13 cellular contexts compared by ENCODE assay signal in the genomic region with DNA sequence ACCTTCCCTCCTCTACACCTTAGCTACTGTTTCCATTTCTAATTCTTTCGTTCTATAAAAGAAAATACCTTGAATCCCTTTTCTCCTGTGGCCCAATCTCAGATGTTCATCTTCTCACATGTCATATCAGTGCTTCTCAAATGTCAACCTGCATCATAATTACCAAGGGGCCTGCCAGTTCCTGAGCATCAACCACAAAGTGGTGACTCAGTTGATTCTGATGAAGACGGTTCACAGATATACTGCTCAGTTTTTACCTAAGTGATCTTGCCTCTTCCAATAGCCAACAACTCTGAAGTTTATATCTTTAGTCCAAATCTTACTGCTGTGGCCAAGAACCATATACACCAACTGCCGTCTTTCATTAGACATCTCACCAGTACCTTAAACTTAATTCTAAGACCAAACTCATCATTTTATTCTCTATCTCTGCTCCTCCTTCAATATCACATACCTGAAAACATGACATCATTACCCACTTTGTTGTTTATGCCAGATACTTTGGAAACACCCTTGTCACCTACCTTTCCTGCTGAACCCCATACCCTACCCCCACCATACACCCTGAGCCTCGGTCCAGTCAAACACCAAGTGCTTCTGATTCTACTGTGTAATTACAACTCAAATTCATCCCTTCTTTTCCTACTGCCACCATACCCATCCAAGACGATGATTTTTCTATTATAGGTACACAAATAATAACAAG.
DNase-seq lines count a peak whose midpoint lies in the region; ATAC-seq, FAIRE-seq and TF ChIP-seq lines count a peak whose summit lies in the region.
"Had no signal": no experiment of that assay in that cellular context is flagged by ENCODE, and none has a peak within 500 bp of the region (broad histone marks: within the 10 kb centered on the region; RNA-seq: fewer than 3 reads in every experiment).

No MANE protein-coding gene starts in this region.

- FAIRE-seq in HepG2 (lab: Jason Lieb, UNC) (no peak), astrocyte (lab: Jason Lieb, UNC) (no peak)
- FAIRE-seq: H54 had no signal

- TF ChIP-seq EP300 in HepG2 (IDR thresholded peaks at IDR 0.05; ENCODE audit: low read depth in 2 of 2, low read length in 2 of 2) (no peak), HepG2 (CRISPR knock-in tag; IDR thresholded peaks at IDR 0.05; ENCODE audit: borderline replicate concordance) (no peak)

- H3K4me1 Mint-ChIP-seq in T-helper 1 cell treated with Interleukin-12 subunit alpha and Interleukin-12 subunit beta and Interleukin-4 antibody, amounts not matched to agents 30 μg/mL and 1 μg/mL, for 36 hours (ENCODE audit: low read depth): peaks cover 32% of the 10 kb centered on the region
- peaks cover 4% of the 10 kb centered on the region for H3K4me1 Mint-ChIP-seq in astrocyte (ENCODE audit: low read depth, unreplicated experiment)
- H3K4me1 Mint-ChIP-seq in stimulated activated memory B cell treated with anti-CD40 and anti-IgM and Interleukin-4, amounts not matched to agents 10 μg/mL and 1 μg/mL and 100 μg/mL, for 72 hours: peaks cover 67% of the 10 kb centered on the region

- peak overlapping the region; percentile 52 for H3K4me3 Mint-ChIP-seq in T-helper 1 cell treated with Interleukin-12 subunit alpha and Interleukin-12 subunit beta and Interleukin-4 antibody, amounts not matched to agents 30 μg/mL and 1 μg/mL, for 36 hours
- no peak overlapping the region for H3K4me3 Mint-ChIP-seq in astrocyte (ENCODE audit: unreplicated experiment)
- H3K4me3 Mint-ChIP-seq in stimulated activated memory B cell treated with anti-CD40 and anti-IgM and Interleukin-4, amounts not matched to agents 10 μg/mL and 1 μg/mL and 100 μg/mL, for 72 hours: peak overlapping the region; percentile 66
- H3K4me3 Mint-ChIP-seq: WTC11 had no signal

- CTCF ChIA-PET in HepG2 (lab: Yijun Ruan, JAX; ENCODE audit: low intra/inter-chr PET ratio, low total read pairs): no interaction called here

- H3K9me3 Mint-ChIP-seq in T-helper 1 cell treated with Interleukin-12 subunit alpha and Interleukin-12 subunit beta and Interleukin-4 antibody, amounts not matched to agents 30 μg/mL and 1 μg/mL, for 36 hours: no peaks in the 10 kb centered on the region
- no peaks in the 10 kb centered on the region for H3K9me3 Mint-ChIP-seq in astrocyte (ENCODE audit: unreplicated experiment)
- H3K9me3 Mint-ChIP-seq in stimulated activated memory B cell treated with anti-CD40 and anti-IgM and Interleukin-4, amounts not matched to agents 10 μg/mL and 1 μg/mL and 100 μg/mL, for 72 hours: peaks cover 18% of the 10 kb centered on the region

- intact Hi-C loops in HepG2 (cut with micrococcal nuclease; ENCODE audit: unreplicated experiment) (no loop called here), right lobe of liver (cut with DNase I) (no loop called here), Right ventricle myocardium inferior (cut with DNase I) (no loop called here)

- no peak overlapping the region for H3K9ac ChIP-seq in HepG2 (ENCODE audit: insufficient read depth, low read depth, low read length)
- no peak overlapping the region for H3K9ac ChIP-seq in astrocyte (ENCODE audit: low read length)

- POLR2A ChIA-PET in HepG2 (lab: Yijun Ruan, JAX): no interaction called here

- H3K36me3 Mint-ChIP-seq in T-helper 1 cell treated with Interleukin-12 subunit alpha and Interleukin-12 subunit beta and Interleukin-4 antibody, amounts not matched to agents 30 μg/mL and 1 μg/mL, for 36 hours (ENCODE audit: low read depth): peaks cover 17% of the 10 kb centered on the region
- peaks cover 3% of the 10 kb centered on the region for H3K36me3 Mint-ChIP-seq in astrocyte (ENCODE audit: low read depth, unreplicated experiment)
- H3K36me3 Mint-ChIP-seq in stimulated activated memory B cell treated with anti-CD40 and anti-IgM and Interleukin-4, amounts not matched to agents 10 μg/mL and 1 μg/mL and 100 μg/mL, for 72 hours: peaks cover 27% of the 10 kb centered on the region

- no peaks in the 10 kb centered on the region for H3K27me3 Mint-ChIP-seq in T-helper 1 cell treated with Interleukin-12 subunit alpha and Interleukin-12 subunit beta and Interleukin-4 antibody, amounts not matched to agents 30 μg/mL and 1 μg/mL, for 36 hours (ENCODE audit: low read depth)
- no peaks in the 10 kb centered on the region for H3K27me3 Mint-ChIP-seq in astrocyte (ENCODE audit: low read depth, unreplicated experiment)
- H3K27me3 Mint-ChIP-seq in stimulated activated memory B cell treated with anti-CD40 and anti-IgM and Interleukin-4, amounts not matched to agents 10 μg/mL and 1 μg/mL and 100 μg/mL, for 72 hours: no peaks in the 10 kb centered on the region

- H4K20me1 ChIP-seq in HepG2 (ENCODE audit: insufficient read depth, low read length) (no peaks in the 10 kb centered on the region; the same call in 1 of the 2 replicates), astrocyte (ENCODE audit: insufficient read depth, low read length) (peaks cover 4% of the 10 kb centered on the region)

- no peak for TF ChIP-seq RAD21 in HepG2 (CRISPR knock-in tag; IDR thresholded peaks at IDR 0.05)

- no peaks in the 10 kb centered on the region for H3K4me1 ChIP-seq in HepG2 (ENCODE audit: insufficient read depth, low read length)
- H3K4me1 ChIP-seq in right lobe of liver: peaks cover 0 to 5% (median 0%) of the 10 kb centered on the region in 4 donors
- no peaks in the 10 kb centered on the region for H3K4me1 ChIP-seq in astrocyte (ENCODE audit: insufficient read depth, low read length)

- H3K36me3 ChIP-seq in HepG2 (replicated peaks in 1 of 2; ENCODE audit: control insufficient read depth in 1 of 2, insufficient read depth in 2 of 2, low read length in 2 of 2) (no peaks in the 10 kb centered on the region), right lobe of liver (no peaks in the 10 kb centered on the region), astrocyte (ENCODE audit: insufficient read depth, low read length) (no peaks in the 10 kb centered on the region)

- H3K4me3 ChIP-seq in HepG2 (replicated peaks in 1 of 3; ENCODE audit: insufficient read depth in 1 of 3, low read depth in 2 of 3, low read length in 3 of 3) (no peak overlapping the region), right lobe of liver (no peak overlapping the region), astrocyte (ENCODE audit: insufficient read depth, low read depth, low read length) (no peak overlapping the region)

- TF ChIP-seq CTCF in HepG2 (CRISPR knock-in tag; IDR thresholded peaks at IDR 0.05) (no peak), right lobe of liver (IDR thresholded peaks at IDR 0.05) (no peak), astrocyte (IDR thresholded peaks at IDR 0.05; ENCODE audit: insufficient read depth, low read depth, low read length) (no peak)

- in situ Hi-C loops in HepG2 (cut with HindIII; ENCODE audit: extremely low pct_ligation_motif_present, low pct_unique_long_range_greater_than_20kb): no loop called here

- no peaks in the 10 kb centered on the region for H3K79me2 ChIP-seq in HepG2 (ENCODE audit: insufficient read depth, low read length)
- no peaks in the 10 kb centered on the region for H3K79me2 ChIP-seq in astrocyte (ENCODE audit: insufficient read depth, low read length)

- H3K4me2 ChIP-seq in HepG2 (ENCODE audit: low read depth, low read length) (no peak overlapping the region), astrocyte (ENCODE audit: low read length) (no peak overlapping the region)

- DNase-seq in HepG2 (ENCODE audit: low spot score) (no peak), right lobe of liver (no peak), astrocyte (ENCODE audit: low read depth) (peak; percentile 18), Right ventricle myocardium inferior (ENCODE audit: missing footprints) (no peak), NCI-H2196 (lab: John Stamatoyannopoulos, UW; ENCODE audit: unreplicated experiment) (no peak), HT-29 (ENCODE audit: low spot score) (no peak)
- DNase-seq: AML-193, aorta, MM.1S had no signal

- WGBS in HepG2 (ENCODE audit: low lambda C conversion rate): 97% methylated on average over 5 of the region's 5 CpGs
- WGBS in right lobe of liver (ENCODE audit: insufficient coverage, low coverage, low lambda C conversion rate, missing lambda C conversion rate): 92% methylated on average over 5 of the region's 5 CpGs

- H2AFZ ChIP-seq in HepG2 (ENCODE audit: low read length) (no peak overlapping the region), astrocyte (ENCODE audit: low read depth, low read length) (no peak overlapping the region)

- H3K27ac Mint-ChIP-seq in T-helper 1 cell treated with Interleukin-12 subunit alpha and Interleukin-12 subunit beta and Interleukin-4 antibody, amounts not matched to agents 30 μg/mL and 1 μg/mL, for 36 hours: peak overlapping the region; percentile 94
- no peak overlapping the region for H3K27ac Mint-ChIP-seq in astrocyte (ENCODE audit: unreplicated experiment)
- peak overlapping the region; percentile 96 for H3K27ac Mint-ChIP-seq in stimulated activated memory B cell treated with anti-CD40 and anti-IgM and Interleukin-4, amounts not matched to agents 10 μg/mL and 1 μg/mL and 100 μg/mL, for 72 hours
- H3K27ac Mint-ChIP-seq: WTC11 had no signal

- TF ChIP-seq POLR2A in HepG2 (IDR thresholded peaks at IDR 0.05; ENCODE audit: insufficient read depth in 1 of 2, low read depth in 2 of 2, low read length in 2 of 2): no peak
- no peak for TF ChIP-seq POLR2A in right lobe of liver (IDR thresholded peaks at IDR 0.05)

- ATAC-seq in HepG2 (no peak), right lobe of liver (no peak), Right ventricle myocardium inferior (no peak)
- ATAC-seq in stimulated activated memory B cell treated with anti-CD40 and anti-IgM and Interleukin-4, amounts not matched to agents 10 μg/mL and 1 μg/mL and 100 μg/mL, for 72 hours: peak; percentile 86
- ATAC-seq: WTC11 had no signal

- H3K27me3 ChIP-seq in HepG2 (ENCODE audit: control insufficient read depth in 1 of 2, insufficient read depth in 2 of 2, low read length in 2 of 2): no peaks in the 10 kb centered on the region
- H3K27me3 ChIP-seq in right lobe of liver: no peaks in the 10 kb centered on the region
- H3K27me3 ChIP-seq in astrocyte (ENCODE audit: insufficient read depth, low read length): no peaks in the 10 kb centered on the region

- no peak overlapping the region for H3K27ac ChIP-seq in HepG2 (ENCODE audit: extremely low read length, insufficient read depth, low read length)
- no peak overlapping the region for H3K27ac ChIP-seq in right lobe of liver
- H3K27ac ChIP-seq in astrocyte (ENCODE audit: low read depth, low read length): no peak overlapping the region

- H3K9me3 ChIP-seq in HepG2 (ENCODE audit: low read length) (no peaks in the 10 kb centered on the region), right lobe of liver (no peaks in the 10 kb centered on the region), astrocyte (ENCODE audit: insufficient read depth, low read depth, low read length) (no peaks in the 10 kb centered on the region)

- BruUV-seq in HepG2 (replicated peaks; lab: Mats Ljungman, UMichigan): no TSS peak

TF ChIP-seq in HepG2, 621 proteins besides CTCF, POLR2A, EP300 and RAD21:
- TF ChIP-seq ATF7 (IDR thresholded peaks at IDR 0.05) (peak; percentile 79), ATF7 (CRISPR knock-in tag; IDR thresholded peaks at IDR 0.05) (no peak), ZFP90 (CRISPR knock-in tag; IDR thresholded peaks at IDR 0.05; ENCODE audit: borderline replicate concordance) (no peak)
TF ChIP-seq in HepG2: peak in this region for 1.
